In genomic region chr3:35393916-35394315, GRCh38 we compare ENCODE assay signal across 15 cellular contexts.
DNase-seq lines count a peak whose midpoint lies in the region; ATAC-seq and TF ChIP-seq lines count a peak whose summit lies in the region.
"Had no signal": no experiment of that assay in that cellular context is flagged by ENCODE, and none has a peak within 500 bp of the region (broad histone marks: within the 10 kb centered on the region; RNA-seq: fewer than 3 reads in every experiment).

No MANE protein-coding gene starts in this region.

- H3K9me3 ChIP-seq in endodermal cell (ENCODE audit: control insufficient read depth, low read length), result peaks cover 29% of the 10 kb centered on the region
- H3K9me3 ChIP-seq in psoas muscle, result peaks cover 4% of the 10 kb centered on the region
- H3K9me3 ChIP-seq in mucosa of descending colon, result peaks cover 6% of the 10 kb centered on the region
- H3K9me3 ChIP-seq: testis had no signal

- CTCF ChIA-PET in activated naive CD4-positive, alpha-beta T cell treated with anti-CD3 and anti-CD28 coated beads, Interleukin-2, amount 10 ng/mL, durations not matched to agents 7 days and 5 days (lab: Charles Lee), result no interaction called here

- ATAC-seq in psoas muscle (peak in 3 of 4 donors; percentile 51 to 83 (median 82)), mucosa of descending colon (no peak)
- ATAC-seq: activated T-cell treated with anti-CD3 and anti-CD28 coated beads, Interleukin-2, amount 50 U/mL, for 4 hours; CD8-positive, alpha-beta T cell; left ventricle myocardium superior had no signal

- no peaks in the 10 kb centered on the region for H3K4me1 Mint-ChIP-seq in endodermal cell
- H3K4me1 Mint-ChIP-seq in activated naive CD4-positive, alpha-beta T cell treated with anti-CD3 and anti-CD28 coated beads, Interleukin-2, amount 10 ng/mL, durations not matched to agents 7 days and 5 days, result no peaks in the 10 kb centered on the region

- no peak for TF ChIP-seq CTCF in endodermal cell (conservative IDR thresholded peaks at IDR 0.05)
- TF ChIP-seq CTCF in psoas muscle (IDR thresholded peaks at IDR 0.05), result no peak
- TF ChIP-seq CTCF in mucosa of descending colon (IDR thresholded peaks at IDR 0.05), result no peak

- H3K4me3 Mint-ChIP-seq in endodermal cell, result no peak overlapping the region
- H3K4me3 Mint-ChIP-seq in activated naive CD4-positive, alpha-beta T cell treated with anti-CD3 and anti-CD28 coated beads, Interleukin-2, amount 10 ng/mL, durations not matched to agents 7 days and 5 days, result no peak overlapping the region
- H3K4me3 Mint-ChIP-seq: activated T-cell treated with anti-CD3 and anti-CD28 coated beads, Interleukin-2, amount 50 U/mL, for 4 hours; CD8-positive, alpha-beta T cell; neural progenitor cell had no signal

- DNase-seq in HT1080 (ENCODE audit: low read depth) (peak; percentile 50), NCI-H510A (lab: John Stamatoyannopoulos, UW) (peak; percentile 5), endodermal cell (peak; percentile 49), psoas muscle (no peak), mucosa of descending colon (no peak)
- DNase-seq in activated naive CD4-positive, alpha-beta T cell treated with anti-CD3 and anti-CD28 coated beads, Interleukin-2, amount 10 ng/mL, durations not matched to agents 7 days and 5 days, result no peak
- DNase-seq in activated effector memory CD4-positive, alpha-beta T cell treated with Interleukin-2 at 50 U/mL for 16 hours, result no peak
- DNase-seq: activated T-cell treated with anti-CD3 and anti-CD28 coated beads, Interleukin-2, amount 50 U/mL, for 4 hours; amygdala; CD8-positive, alpha-beta T cell; effector CD8-positive, alpha-beta T cell; left ventricle myocardium superior; NK-92 treated with Interleukin-12 subunit alpha and Interleukin-12 subunit beta, amount 100 ng/mL, for 24 hours; testis had no signal

- H3K4me3 ChIP-seq in endodermal cell (ENCODE audit: low read length) (no peak overlapping the region), psoas muscle (no peak overlapping the region), mucosa of descending colon (no peak overlapping the region)
- H3K4me3 ChIP-seq: neural progenitor cell, testis had no signal

- WGBS in endodermal cell (ENCODE audit: insufficient coverage in 1 of 2, insufficient read length in 1 of 2), 2 experiments, result 73 to 83% methylated on average over 3 to 4 of the region's 4 CpGs
- 16 to 42% (median 20%) methylated on average over 4 of the region's 4 CpGs for WGBS in psoas muscle, 3 donors

- H3K36me3 Mint-ChIP-seq in endodermal cell (ENCODE audit: low read depth), result no peaks in the 10 kb centered on the region
- H3K36me3 Mint-ChIP-seq in activated naive CD4-positive, alpha-beta T cell treated with anti-CD3 and anti-CD28 coated beads, Interleukin-2, amount 10 ng/mL, durations not matched to agents 7 days and 5 days, result no peaks in the 10 kb centered on the region
- H3K36me3 Mint-ChIP-seq: CD8-positive, alpha-beta T cell; neural progenitor cell had no signal

- H3K27me3 Mint-ChIP-seq in endodermal cell (ENCODE audit: insufficient read depth), result no peaks in the 10 kb centered on the region
- no peaks in the 10 kb centered on the region for H3K27me3 Mint-ChIP-seq in activated naive CD4-positive, alpha-beta T cell treated with anti-CD3 and anti-CD28 coated beads, Interleukin-2, amount 10 ng/mL, durations not matched to agents 7 days and 5 days

- H3K9me3 Mint-ChIP-seq in endodermal cell, result peaks cover 32% of the 10 kb centered on the region
- H3K9me3 Mint-ChIP-seq in activated naive CD4-positive, alpha-beta T cell treated with anti-CD3 and anti-CD28 coated beads, Interleukin-2, amount 10 ng/mL, durations not matched to agents 7 days and 5 days, result peaks cover 21% of the 10 kb centered on the region

- H3K36me3 ChIP-seq in endodermal cell (ENCODE audit: control insufficient read depth, insufficient read depth, low read length) (no peaks in the 10 kb centered on the region), psoas muscle (ENCODE audit: insufficient read depth in 1 of 2, low read depth in 1 of 2) (no peaks in the 10 kb centered on the region), mucosa of descending colon (ENCODE audit: low read depth) (no peaks in the 10 kb centered on the region)
- H3K36me3 ChIP-seq: neural progenitor cell had no signal

- H3K27ac ChIP-seq in endodermal cell (ENCODE audit: low read depth, low read length), result no peak overlapping the region
- no peak overlapping the region for H3K27ac ChIP-seq in psoas muscle
- H3K27ac ChIP-seq: neural progenitor cell, testis had no signal

- H3K27me3 ChIP-seq in endodermal cell (ENCODE audit: control insufficient read depth, insufficient read depth, low read length, poor library complexity, severe bottlenecking) (no peaks in the 10 kb centered on the region), psoas muscle (ENCODE audit: insufficient read depth in 3 of 3, low read length in 2 of 3) (no peaks in the 10 kb centered on the region)
- H3K27me3 ChIP-seq: neural progenitor cell, testis had no signal

- no peak overlapping the region for H3K27ac Mint-ChIP-seq in endodermal cell
- H3K27ac Mint-ChIP-seq in activated naive CD4-positive, alpha-beta T cell treated with anti-CD3 and anti-CD28 coated beads, Interleukin-2, amount 10 ng/mL, durations not matched to agents 7 days and 5 days, result no peak overlapping the region
- H3K27ac Mint-ChIP-seq: CD8-positive, alpha-beta T cell; neural progenitor cell had no signal

- H3K9ac ChIP-seq in endodermal cell (ENCODE audit: extremely low read depth, low read length, poor library complexity, severe bottlenecking), result no peak overlapping the region
- H3K9ac ChIP-seq: neural progenitor cell had no signal

- H3K4me1 ChIP-seq in endodermal cell (ENCODE audit: control insufficient read depth, insufficient read depth, low read length) (no peaks in the 10 kb centered on the region), psoas muscle (no peaks in the 10 kb centered on the region), mucosa of descending colon (ENCODE audit: low read depth) (no peaks in the 10 kb centered on the region)
- H3K4me1 ChIP-seq: neural progenitor cell, testis had no signal

- intact Hi-C loops in psoas muscle (cut with DNase I) (no loop called here), mucosa of descending colon (cut with DNase I, micrococcal nuclease) (no loop called here)

Comparison
In these comparisons a context has a peak if more than half of its experiments do, and no peak if none do; other contexts are left out.
1. DNase-seq: peak in HT1080 (single experiment), NCI-H510A (single experiment) and endodermal cell (single experiment); none in psoas muscle (0 of 2), activated naive CD4-positive, alpha-beta T cell treated with anti-CD3 and anti-CD28 coated beads, Interleukin-2, amount 10 ng/mL, durations not matched to agents 7 days and 5 days (single experiment), mucosa of descending colon (0 of 3) and activated effector memory CD4-positive, alpha-beta T cell treated with Interleukin-2 at 50 U/mL for 16 hours (single experiment).